In the genomic region with DNA sequence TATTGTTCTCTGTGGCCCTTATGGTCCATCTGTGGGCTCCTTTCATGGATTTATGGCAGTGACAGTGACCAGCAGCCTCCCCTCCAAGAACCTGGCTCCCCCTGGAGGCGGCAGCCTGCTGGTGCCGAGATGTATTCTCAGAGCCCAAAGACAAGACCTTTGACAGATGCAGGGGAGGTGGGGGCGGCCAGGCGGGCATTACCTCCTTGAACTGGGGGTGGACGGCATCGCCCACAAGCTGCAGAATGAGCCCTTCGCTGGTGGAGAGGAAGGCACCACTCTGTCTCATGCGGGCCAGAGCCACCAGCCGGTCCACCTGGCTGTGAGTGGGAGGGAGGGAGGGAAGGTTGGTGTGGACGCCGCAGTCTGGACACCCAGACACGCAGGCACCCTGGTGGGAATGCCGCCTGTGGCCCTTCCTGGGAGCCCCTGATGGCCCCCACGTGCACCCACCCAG, we compare ENCODE assay signal across 3 cellular contexts.
A peak's percentile ranks its signal among the peaks of the same experiment; 100 is the strongest.
TF ChIP-seq lines count a peak whose summit lies in the region.

No MANE protein-coding gene starts in this region.

TF ChIP-seq in HEK293T, 16 proteins besides CTCF, POLR2A, EP300 and RAD21:
- TF ChIP-seq LEF1 (IDR thresholded peaks at IDR 0.05; ENCODE audit: borderline replicate concordance) = no peak
- no peak for TF ChIP-seq SUZ12 (IDR thresholded peaks at IDR 0.05)
- no peak for TF ChIP-seq FOXA1 (IDR thresholded peaks at IDR 0.05)
- TF ChIP-seq, protein P1, sequence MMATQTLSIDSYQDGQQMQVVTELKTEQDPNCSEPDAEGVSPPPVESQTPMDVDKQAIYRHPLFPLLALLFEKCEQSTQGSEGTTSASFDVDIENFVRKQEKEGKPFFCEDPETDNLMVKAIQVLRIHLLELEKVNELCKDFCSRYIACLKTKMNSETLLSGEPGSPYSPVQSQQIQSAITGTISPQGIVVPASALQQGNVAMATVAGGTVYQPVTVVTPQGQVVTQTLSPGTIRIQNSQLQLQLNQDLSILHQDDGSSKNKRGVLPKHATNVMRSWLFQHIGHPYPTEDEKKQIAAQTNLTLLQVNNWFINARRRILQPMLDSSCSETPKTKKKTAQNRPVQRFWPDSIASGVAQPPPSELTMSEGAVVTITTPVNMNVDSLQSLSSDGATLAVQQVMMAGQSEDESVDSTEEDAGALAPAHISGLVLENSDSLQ (IDR thresholded peaks at IDR 0.05) = no peak
- TF ChIP-seq L3MBTL2 (conservative IDR thresholded peaks at IDR 0.05) = no peak
- TF ChIP-seq FOXK2 (IDR thresholded peaks at IDR 0.05) = no peak
- no peak for TF ChIP-seq SP1 (IDR thresholded peaks at IDR 0.05)
- TF ChIP-seq NFRKB (IDR thresholded peaks at IDR 0.05) = no peak
- TF ChIP-seq FOXM1 (IDR thresholded peaks at IDR 0.05; ENCODE audit: borderline replicate concordance) = no peak
- TF ChIP-seq ELF4 (IDR thresholded peaks at IDR 0.05) = no peak
- TF ChIP-seq BHLHE40 (IDR thresholded peaks at IDR 0.05; ENCODE audit: borderline replicate concordance) = no peak
- no peak for TF ChIP-seq HDGF (IDR thresholded peaks at IDR 0.05; ENCODE audit: borderline replicate concordance)
- no peak for TF ChIP-seq CTBP1 (IDR thresholded peaks at IDR 0.05; ENCODE audit: borderline replicate concordance)
- TF ChIP-seq ZNF384 (IDR thresholded peaks at IDR 0.05) = no peak
- no peak for TF ChIP-seq ARNT (IDR thresholded peaks at IDR 0.05)
- no peak for TF ChIP-seq TARDBP (IDR thresholded peaks at IDR 0.05)
TF ChIP-seq in HEK293T: peak in this region for 0.

TF ChIP-seq in SK-N-SH, 30 proteins besides CTCF, POLR2A, EP300 and RAD21:
- TF ChIP-seq YY1 (IDR thresholded peaks at IDR 0.05; ENCODE audit: low read depth) (no peak), SMC3 (IDR thresholded peaks at IDR 0.05; ENCODE audit: low read depth, low read length) (peak; percentile 46), GATA2 (CRISPR knock-in tag; IDR thresholded peaks at IDR 0.05) (no peak)
- TF ChIP-seq, protein P2, sequence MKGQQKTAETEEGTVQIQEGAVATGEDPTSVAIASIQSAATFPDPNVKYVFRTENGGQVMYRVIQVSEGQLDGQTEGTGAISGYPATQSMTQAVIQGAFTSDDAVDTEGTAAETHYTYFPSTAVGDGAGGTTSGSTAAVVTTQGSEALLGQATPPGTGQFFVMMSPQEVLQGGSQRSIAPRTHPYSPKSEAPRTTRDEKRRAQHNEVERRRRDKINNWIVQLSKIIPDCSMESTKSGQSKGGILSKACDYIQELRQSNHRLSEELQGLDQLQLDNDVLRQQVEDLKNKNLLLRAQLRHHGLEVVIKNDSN (IDR thresholded peaks at IDR 0.05; ENCODE audit: borderline replicate concordance, low read depth) = no peak
TF ChIP-seq in SK-N-SH: peak in this region for 1.

TF ChIP-seq in GM12878, 131 proteins besides CTCF, POLR2A, EP300 and RAD21:
- TF ChIP-seq SMC3 (IDR thresholded peaks at IDR 0.05; ENCODE audit: borderline replicate concordance, low read length) = peak; percentile 46; the same call in 1 of the 2 replicates
- no peak for TF ChIP-seq RELA (IDR thresholded peaks at IDR 0.05; ENCODE audit: borderline replicate concordance, partially characterized antibody)
